8 cellular contexts compared by ENCODE assay signal in genomic region chr1:168225476-168226190, GRCh38. TPM values are rescaled to one million over a fixed set of nuclear protein-coding genes. Genes with fewer than 3 reads are reported as not detected.
DNase-seq lines count a peak whose midpoint lies in the region; ATAC-seq, FAIRE-seq and TF ChIP-seq lines count a peak whose summit lies in the region.

SFT2D2 (plus strand) TSS chr1:168226004; CDS start chr1:168226080, 76 bp downstream.

- H3K27me3 ChIP-seq in PC-9 (ENCODE audit: insufficient read depth, low read depth) = no peaks in the 10 kb centered on the region
- no peaks in the 10 kb centered on the region for H3K27me3 ChIP-seq in esophagus (ENCODE audit: control insufficient read depth in 1 of 2, insufficient read depth in 2 of 2, low read length in 2 of 2)
- no peaks in the 10 kb centered on the region for H3K27me3 ChIP-seq in muscle layer of colon (ENCODE audit: control insufficient read depth in 1 of 2, insufficient read depth in 2 of 2, low read length in 2 of 2)

- H2AFZ ChIP-seq in PC-9 = peak within 1 kb of the TSS; percentile 99

- peaks cover 18% of the 10 kb centered on the region; the same call in 1 of the 2 replicates for H3F3A ChIP-seq in PC-9 (ENCODE audit: insufficient read depth, low read depth)

- FAIRE-seq in D721Med (lab: Jason Lieb, UNC) = no peak

- peak within 1 kb of the TSS; percentile 93 for H3K4me2 ChIP-seq in PC-9

- intact Hi-C loops in PC-9 (cut with micrococcal nuclease; ENCODE audit: unreplicated experiment) = loop anchor here (2.0 to 10.0 kb wide), 2 partner anchors 47 to 141 kb away; partner anchors contain the start of gene TIPRL

- CTCF ChIA-PET in PC-9 (lab: Charles Lee) = interaction anchor here (0.6 to 0.8 kb wide), 2 partner anchors 8 to 112 kb away, joined by 3 to 7 read pairs; no protein-coding TSS in a partner anchor

- peaks cover 63% of the 10 kb centered on the region for H3K4me1 ChIP-seq in PC-9 (replicated peaks; ENCODE audit: insufficient read depth)
- H3K4me1 ChIP-seq in esophagus (ENCODE audit: control insufficient read depth in 2 of 2, insufficient read depth in 2 of 2, low read length in 1 of 2) = peaks cover 0 to 13% of the 10 kb centered on the region in 2 donors
- peaks cover 35% of the 10 kb centered on the region for H3K4me1 ChIP-seq in muscle layer of colon (ENCODE audit: insufficient read depth, low read length)

- peak; percentile 94 for DNase-seq in D721Med (ENCODE audit: insufficient read length, low spot score)
- peak; percentile 93 for DNase-seq in HuH-7 (ENCODE audit: low spot score)
- DNase-seq in PC-9 = peak; percentile 63 to 78
- peak; percentile 83 for DNase-seq in activated T-cell treated with anti-CD3 and anti-CD28 coated beads, Interleukin-2, amount 50 U/mL, for 1 hour
- DNase-seq in stimulated activated CD8-positive, alpha-beta memory T cell treated with anti-CD3 and anti-CD28 coated beads, Interleukin-7, amount 100 ng/mL, for 24 hours (ENCODE audit: low read depth) = peak; percentile 44

- no peaks in the 10 kb centered on the region for H3K9me2 ChIP-seq in PC-9 (ENCODE audit: insufficient read depth)

- peak within 1 kb of the TSS; percentile 70 for H3K27ac ChIP-seq in PC-9
- H3K27ac ChIP-seq in esophagus (ENCODE audit: low read depth in 2 of 2, low read length in 1 of 2) = peak within 1 kb of the TSS; percentile 87 to 92
- peak within 1 kb of the TSS; percentile 89 for H3K27ac ChIP-seq in muscle layer of colon (ENCODE audit: low read depth, low read length)

- TF ChIP-seq CTCF in D721Med (IDR thresholded peaks at IDR 0.05; ENCODE audit: insufficient read depth, missing control alignments) (no peak), PC-9 (conservative IDR thresholded peaks at IDR 0.05) (no peak)

- H3K4me3 ChIP-seq in PC-9 = peak within 1 kb of the TSS; percentile 88
- H3K4me3 ChIP-seq in esophagus (ENCODE audit: low read depth in 1 of 2, low read length in 2 of 2) = peak within 1 kb of the TSS; percentile 90 to 95
- peak within 1 kb of the TSS; percentile 78 to 88 for H3K4me3 ChIP-seq in muscle layer of colon (ENCODE audit: low read depth in 1 of 2, low read length in 2 of 2)

- H4K20me1 ChIP-seq in PC-9 (ENCODE audit: insufficient read depth) = no peaks in the 10 kb centered on the region

- BruUV-seq in PC-9 (replicated peaks; lab: Mats Ljungman, UMichigan) = TSS peak; percentile 97

- H3K9me3 ChIP-seq in PC-9 (ENCODE audit: insufficient read depth, low read depth) = no peaks in the 10 kb centered on the region; the same call in 1 of the 2 replicates
- H3K9me3 ChIP-seq in esophagus (ENCODE audit: control insufficient read depth in 2 of 2, insufficient read depth in 1 of 2, low read depth in 1 of 2, low read length in 1 of 2) = no peaks in the 10 kb centered on the region
- no peaks in the 10 kb centered on the region for H3K9me3 ChIP-seq in muscle layer of colon (ENCODE audit: low read length)

- H3K36me3 ChIP-seq in PC-9 (ENCODE audit: low read depth) (no peaks in the 10 kb centered on the region; the same call in 1 of the 2 replicates), esophagus (ENCODE audit: control insufficient read depth in 2 of 2, insufficient read depth in 2 of 2, low read length in 1 of 2) (peaks cover 0 to 2% of the 10 kb centered on the region in 2 donors), muscle layer of colon (ENCODE audit: insufficient read depth, low read length) (no peaks in the 10 kb centered on the region)

- POLR2A ChIA-PET in PC-9 (lab: Charles Lee; ENCODE audit: unreplicated experiment) = interaction anchor here (0.6 to 0.7 kb wide), 2 partner anchors 9 to 510 kb away, joined by 5 to 12 read pairs; no protein-coding TSS in a partner anchor

- WGBS in esophagus, 2 donors = 1 to 2% methylated on average over 51 to 58 of the region's 58 CpGs

- H3K9ac ChIP-seq in muscle layer of colon (ENCODE audit: low read length) = peak within 1 kb of the TSS; percentile 73

- peaks cover 46% of the 10 kb centered on the region for H3K79me2 ChIP-seq in PC-9 (ENCODE audit: low read depth)

- peak; percentile 74 for ATAC-seq in GM21447 (IDR thresholded peaks at IDR 0.05; ENCODE audit: unreplicated experiment)

RNA-seq across cellular contexts. Expression of gene SFT2D2, which starts in this region (rescaled TPM):
- total RNA-seq in PC-9 (2021) = 54.4 and 66.8 TPM in 2 replicates
- polyA plus RNA-seq in esophagus = 1 to 10 TPM; 7.1 to 7.7 TPM

Comparison
In these comparisons a context has a peak if more than half of its experiments do, and no peak if none do; other contexts are left out.
1. Peak in every context shown above with its lines: DNase-seq, ATAC-seq, H3K4me3 ChIP-seq and H3K27ac ChIP-seq.
2. DNase-seq: peak in every context shown above with its lines; median percentile 94 in D721Med; 93 in HuH-7; 83 in activated T-cell treated with anti-CD3 and anti-CD28 coated beads, Interleukin-2, amount 50 U/mL, for 1 hour; 70 in PC-9; 44 in stimulated activated CD8-positive, alpha-beta memory T cell treated with anti-CD3 and anti-CD28 coated beads, Interleukin-7, amount 100 ng/mL, for 24 hours.